In genomic region chr1:221778535-221779142, GRCh38 we compare ENCODE assay signal across 8 cellular contexts. TPM values are rescaled to one million over a fixed set of nuclear protein-coding genes. Genes with fewer than 3 reads are reported as not detected.
DNase-seq lines count a peak whose midpoint lies in the region; ATAC-seq, FAIRE-seq and TF ChIP-seq lines count a peak whose summit lies in the region.

No MANE protein-coding gene starts in this region.

- H3K36me3 ChIP-seq in OCI-LY1 (ENCODE audit: insufficient read depth, low read length) (no peaks in the 10 kb centered on the region), sigmoid colon (no peaks in the 10 kb centered on the region)
- no peaks in the 10 kb centered on the region for H3K36me3 ChIP-seq in naive thymus-derived CD4-positive, alpha-beta T cell (ENCODE audit: control insufficient read depth in 2 of 3, insufficient read depth in 3 of 3, low read length in 3 of 3)

- no peaks in the 10 kb centered on the region for H4K20me1 ChIP-seq in OCI-LY1 (ENCODE audit: insufficient read depth, low read length)
- no peaks in the 10 kb centered on the region for H4K20me1 ChIP-seq in H9 (ENCODE audit: control insufficient read depth, insufficient read depth, insufficient read length)

- H3K9me3 ChIP-seq in OCI-LY1 (ENCODE audit: low read length), result no peaks in the 10 kb centered on the region
- H3K9me3 ChIP-seq in naive thymus-derived CD4-positive, alpha-beta T cell (ENCODE audit: control insufficient read depth in 2 of 3, low read length in 3 of 3), result no peaks in the 10 kb centered on the region
- no peaks in the 10 kb centered on the region for H3K9me3 ChIP-seq in sigmoid colon
- no peaks in the 10 kb centered on the region for H3K9me3 ChIP-seq in H9 (ENCODE audit: control insufficient read depth, low read depth, low read length)

- no peak overlapping the region for H2BK15ac ChIP-seq in H9 (ENCODE audit: low read depth, low read length)

- POLR2A ChIA-PET in naive thymus-derived CD4-positive, alpha-beta T cell (lab: Charles Lee), result interaction anchor here (1.4 to 2.4 kb wide), 2 partner anchors 9 to 36 kb away, joined by 3 to 14 read pairs; partner anchors contain the start of gene DUSP10

- H3K9ac ChIP-seq in OCI-LY1 (ENCODE audit: low read length) (no peak overlapping the region), H9 (ENCODE audit: extremely low read depth, insufficient read length, low read length) (no peak overlapping the region)

- no peak for FAIRE-seq in urothelium cell line (lab: Jason Lieb, UNC)

- peaks cover 49 to 91% (median 62%) of the 10 kb centered on the region in 7 donors for H3K4me1 Mint-ChIP-seq in naive thymus-derived CD4-positive, alpha-beta T cell
- peaks cover 14 to 22% of the 10 kb centered on the region in 2 experiments for H3K4me1 Mint-ChIP-seq in H9

- H3K4me3 ChIP-seq in OCI-LY1 (ENCODE audit: low read depth, low read length, poor library complexity, severe bottlenecking), result peak overlapping the region; percentile 4
- peak overlapping the region; percentile 19 for H3K4me3 ChIP-seq in naive thymus-derived CD4-positive, alpha-beta T cell (ENCODE audit: low read length)
- no peak overlapping the region for H3K4me3 ChIP-seq in sigmoid colon

- no peak overlapping the region for H2BK20ac ChIP-seq in H9 (ENCODE audit: low read depth, low read length, poor library complexity, severe bottlenecking)

- 0 out of 2 replicates have a peak, but pooled peaks cover 7% of the 10 kb centered on the region for H3F3A ChIP-seq in OCI-LY1 (ENCODE audit: insufficient read depth, low read length)

- H3K23ac ChIP-seq in H9 (ENCODE audit: insufficient read length, low read depth, low read length), result no peak overlapping the region

- no peaks in the 10 kb centered on the region for H3K79me1 ChIP-seq in H9 (ENCODE audit: insufficient read depth, low read depth, low read length, poor library complexity, severe bottlenecking)

- H3K27ac Mint-ChIP-seq in naive thymus-derived CD4-positive, alpha-beta T cell, result peak overlapping the region; percentile 51 to 90 (median 74)
- H3K27ac Mint-ChIP-seq in H9, result no peak overlapping the region

- H3K4me2 ChIP-seq in OCI-LY1 (ENCODE audit: low read length), result peak overlapping the region; percentile 60
- no peak overlapping the region for H3K4me2 ChIP-seq in H9 (ENCODE audit: insufficient read depth, insufficient read length, low read length)

- no peak overlapping the region for H2AFZ ChIP-seq in OCI-LY1 (ENCODE audit: low read length)
- no peak overlapping the region for H2AFZ ChIP-seq in H9 (ENCODE audit: low read length)

- no peak overlapping the region for H3K56ac ChIP-seq in H9 (ENCODE audit: insufficient read length, low read depth, low read length)

- H3K27ac ChIP-seq in OCI-LY1 (ENCODE audit: low read depth, low read length, poor library complexity, severe bottlenecking), result peak overlapping the region; percentile 64
- H3K27ac ChIP-seq in naive thymus-derived CD4-positive, alpha-beta T cell (ENCODE audit: low read depth, low read length), result peak overlapping the region; percentile 49
- H3K27ac ChIP-seq in sigmoid colon, result no peak overlapping the region
- no peak overlapping the region for H3K27ac ChIP-seq in H9 (ENCODE audit: insufficient read length, low read depth, low read length)

- H3K4me3 Mint-ChIP-seq in naive thymus-derived CD4-positive, alpha-beta T cell, result peak overlapping the region; percentile 29 to 82 (median 66)
- H3K4me3 Mint-ChIP-seq in H9, result no peak overlapping the region

- H4K8ac ChIP-seq in H9 (replicated peaks; ENCODE audit: insufficient read length, low read depth, low read length), result no peak overlapping the region

- H3K27me3 ChIP-seq in OCI-LY1 (ENCODE audit: insufficient read depth, low read length), result no peaks in the 10 kb centered on the region
- H3K27me3 ChIP-seq in naive thymus-derived CD4-positive, alpha-beta T cell (ENCODE audit: control insufficient read depth in 2 of 2, insufficient read depth in 2 of 2, low read length in 2 of 2), result no peaks in the 10 kb centered on the region
- H3K27me3 ChIP-seq in sigmoid colon, result no peaks in the 10 kb centered on the region
- H3K27me3 ChIP-seq in H9 (ENCODE audit: insufficient read depth, low read length), result no peaks in the 10 kb centered on the region

- no peak overlapping the region for H2AK5ac ChIP-seq in H9 (ENCODE audit: insufficient read length, low read length)

- no peak for TF ChIP-seq CTCF in OCI-LY1 (IDR thresholded peaks at IDR 0.05; ENCODE audit: low read length)
- TF ChIP-seq CTCF in sigmoid colon (IDR thresholded peaks at IDR 0.05), result no peak
- TF ChIP-seq CTCF in H9 (conservative IDR thresholded peaks at IDR 0.05), result no peak

- H3T11ph ChIP-seq in H9 (ENCODE audit: low read length), result no peak overlapping the region

- no peaks in the 10 kb centered on the region for H3K79me2 ChIP-seq in OCI-LY1 (ENCODE audit: insufficient read depth, low read length)
- no peaks in the 10 kb centered on the region for H3K79me2 ChIP-seq in H9 (ENCODE audit: insufficient read depth, low read length)

- no peak overlapping the region for H4K91ac ChIP-seq in H9 (ENCODE audit: insufficient read length, low read depth, low read length)

- no peak for TF ChIP-seq EP300 in sigmoid colon (IDR thresholded peaks at IDR 0.05)

- no peak overlapping the region for H3K18ac ChIP-seq in H9 (ENCODE audit: insufficient read length, low read depth, low read length)

- CTCF ChIA-PET in naive thymus-derived CD4-positive, alpha-beta T cell (lab: Charles Lee), result interaction anchor here (0.6 kb wide), 1 partner anchor 1920 kb away, joined by 4 read pairs; no protein-coding TSS in a partner anchor

- H2BK5ac ChIP-seq in H9 (ENCODE audit: insufficient read length, low read length), result no peak overlapping the region

- no peak overlapping the region for H3K14ac ChIP-seq in H9 (ENCODE audit: insufficient read depth, low read length)

- no peaks in the 10 kb centered on the region for H3K23me2 ChIP-seq in H9 (ENCODE audit: insufficient read length, low read depth, low read length, poor library complexity, severe bottlenecking)

- H3K9me3 Mint-ChIP-seq in naive thymus-derived CD4-positive, alpha-beta T cell, result peaks cover 0 to 3% (median 0%) of the 10 kb centered on the region in 11 donors
- no peaks in the 10 kb centered on the region for H3K9me3 Mint-ChIP-seq in H9

- H3K9me2 ChIP-seq in OCI-LY1 (ENCODE audit: low read depth, low read length), result no peaks in the 10 kb centered on the region

- ATAC-seq in GM19025 (IDR thresholded peaks at IDR 0.05; ENCODE audit: low read depth, unreplicated experiment) (peak; percentile 18), HG02798 (IDR thresholded peaks at IDR 0.05; ENCODE audit: poor library complexity, unreplicated experiment) (peak; percentile 30)
- ATAC-seq in naive thymus-derived CD4-positive, alpha-beta T cell, result peak; percentile 71

- intact Hi-C loops in naive thymus-derived CD4-positive, alpha-beta T cell (cut with micrococcal nuclease), result loop anchor here (1.0 to 5.0 kb wide), 8 partner anchors 14 to 179 kb away; partner anchors contain the start of gene DUSP10 (in 2 of the 2)
- intact Hi-C loops in sigmoid colon (cut with DNase I), result no loop called here

- no peak overlapping the region for H2BK12ac ChIP-seq in H9 (ENCODE audit: insufficient read length, low read depth, low read length)

- peak in 8 of 9 donors; percentile 5 to 43 (median 30) for DNase-seq in naive thymus-derived CD4-positive, alpha-beta T cell
- no peak for DNase-seq in urothelium cell line (ENCODE audit: low spot score)
- DNase-seq in sigmoid colon, result no peak
- DNase-seq in H9, result no peak
- no peak for DNase-seq in SK-N-DZ (ENCODE audit: low spot score)

- peaks cover 0 to 7% (median 0%) of the 10 kb centered on the region in 5 donors for H3K36me3 Mint-ChIP-seq in naive thymus-derived CD4-positive, alpha-beta T cell
- no peaks in the 10 kb centered on the region; a peak in 1 of 7 replicates for H3K36me3 Mint-ChIP-seq in H9 (ENCODE audit: insufficient read depth in 1 of 3, low read depth in 3 of 3)

- H3K27me3 Mint-ChIP-seq in naive thymus-derived CD4-positive, alpha-beta T cell, result no peaks in the 10 kb centered on the region
- H3K27me3 Mint-ChIP-seq in H9 (ENCODE audit: low read depth), result no peaks in the 10 kb centered on the region

- H2BK120ac ChIP-seq in H9 (ENCODE audit: low read depth, low read length, poor library complexity, severe bottlenecking), result no peak overlapping the region

- no peak for TF ChIP-seq POLR2A in sigmoid colon (IDR thresholded peaks at IDR 0.05)

- WGBS in sigmoid colon, 2 donors, result 54 to 58% methylated on average over 8 of the region's 8 CpGs
- no CpG with 5 or more reads among the region's 8 CpGs for WGBS in H9 (ENCODE audit: extremely low coverage, insufficient read length, low lambda C conversion rate)

- H3K4ac ChIP-seq in H9 (ENCODE audit: low read depth, low read length), result no peak overlapping the region

- H3K4me1 ChIP-seq in OCI-LY1 (ENCODE audit: insufficient read depth, low read length, severe bottlenecking), result peaks cover 28% of the 10 kb centered on the region
- H3K4me1 ChIP-seq in naive thymus-derived CD4-positive, alpha-beta T cell (ENCODE audit: control insufficient read depth in 2 of 2, insufficient read depth in 2 of 2, low read length in 2 of 2), result peaks cover 48% of the 10 kb centered on the region in 2 donors
- no peaks in the 10 kb centered on the region for H3K4me1 ChIP-seq in sigmoid colon
- no peaks in the 10 kb centered on the region for H3K4me1 ChIP-seq in H9 (ENCODE audit: insufficient read depth, low read length)

- H4K5ac ChIP-seq in H9 (ENCODE audit: insufficient read length, low read depth, low read length), result no peak overlapping the region

RNA-seq across cellular contexts. Expression of gene DUSP10, which starts 36.8 kb away (rescaled TPM):
- total RNA-seq in naive thymus-derived CD4-positive, alpha-beta T cell, result 10 to 100 TPM in 3 of 5 experiments, 1 to 10 TPM in 2; 2.5 to 60.6 (median 19.0) TPM
- 1 to 10 TPM; 3.5 to 3.7 TPM for polyA plus RNA-seq in naive thymus-derived CD4-positive, alpha-beta T cell
- total RNA-seq in sigmoid colon (10 to 100 TPM; 11.4 to 19.9 (median 15.7) TPM), H9 (2021) (2.0 and 3.2 TPM in 2 replicates)
- 1 to 10 TPM; 2.5 to 4.1 (median 3.6) TPM for polyA plus RNA-seq in sigmoid colon
- polyA plus RNA-seq in SK-N-DZ (2014; cell fraction: cytosol; rRNA removed), result 1.9 and 2.7 TPM in 2 replicates
- polyA plus RNA-seq in SK-N-DZ (2014; cell fraction: nucleus; rRNA removed), result 1.8 and 2.9 TPM in 2 replicates

Comparison
In these comparisons a context has a peak if more than half of its experiments do, and no peak if none do; other contexts are left out.
1. ATAC-seq: peak in every context shown above with its lines; median percentile 71 in naive thymus-derived CD4-positive, alpha-beta T cell; 30 in HG02798; 18 in GM19025.
2. H3K27ac ChIP-seq: peak in OCI-LY1 (single experiment) and naive thymus-derived CD4-positive, alpha-beta T cell (single experiment); none in sigmoid colon (0 of 4) and H9 (single experiment).
3. H3K4me3 ChIP-seq: peak in OCI-LY1 (single experiment) and naive thymus-derived CD4-positive, alpha-beta T cell (single experiment); none in sigmoid colon (0 of 4).
4. DNase-seq: peak in naive thymus-derived CD4-positive, alpha-beta T cell (8 of 9); none in urothelium cell line (single experiment), sigmoid colon (single experiment), H9 (single experiment) and SK-N-DZ (single experiment).
5. H3K27ac Mint-ChIP-seq: peak in naive thymus-derived CD4-positive, alpha-beta T cell (9 of 9); none in H9 (0 of 3).
6. H3K4me3 Mint-ChIP-seq: peak in naive thymus-derived CD4-positive, alpha-beta T cell (10 of 10); none in H9 (0 of 2).